ENCODE assay signal across 8 cellular contexts in the genomic region with DNA sequence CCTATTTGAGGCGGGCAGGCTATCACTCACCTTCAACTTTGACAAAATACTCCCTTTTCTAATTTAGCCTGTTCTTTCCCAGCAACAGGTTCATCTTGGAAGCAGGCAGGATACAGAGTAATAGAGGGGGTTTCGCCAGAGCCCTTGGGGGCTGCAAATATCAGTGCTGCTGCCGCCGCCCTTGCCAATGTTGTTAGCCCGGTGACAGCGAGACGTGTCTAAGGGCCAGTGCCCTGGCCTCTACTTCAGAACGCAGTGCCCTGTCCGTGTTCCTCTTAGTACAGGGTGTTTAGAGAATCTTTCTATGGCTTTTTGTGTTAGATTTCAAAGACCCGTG. TPM values are rescaled to one million over a fixed set of nuclear protein-coding genes. Genes with fewer than 3 reads are reported as not detected.
A peak's percentile ranks its signal among the peaks of the same experiment; 100 is the strongest.
DNase-seq lines count a peak whose midpoint lies in the region; FAIRE-seq and TF ChIP-seq lines count a peak whose summit lies in the region.

No MANE protein-coding gene starts in this region.

- H3K79me2 ChIP-seq in mesendoderm (ENCODE audit: control insufficient read depth, insufficient read depth, low read length), result peaks cover 54% of the 10 kb centered on the region

- H3K36me3 ChIP-seq in mesendoderm (ENCODE audit: control insufficient read depth, insufficient read depth, low read length), result no peaks in the 10 kb centered on the region

- H3K4me3 Mint-ChIP-seq in type B pancreatic cell, result peak overlapping the region; percentile 96

- DNase-seq in GM12891 (ENCODE audit: insufficient read length, low spot score), result no peak
- DNase-seq in RWPE1 (ENCODE audit: low spot score), result no peak
- no peak for DNase-seq in choroid plexus epithelial cell (ENCODE audit: low read depth)
- no peak for DNase-seq in mesendoderm
- no peak for DNase-seq in type B pancreatic cell (ENCODE audit: extremely low spot score, unreplicated experiment)
- DNase-seq in NCI-H187 treated with DMSO at 0.1 percent for 48 hours (lab: John Stamatoyannopoulos, UW), result no peak
- no peak for DNase-seq in GM13976 (ENCODE audit: low spot score)
- DNase-seq in NK-92 (lab: John Stamatoyannopoulos, UW; ENCODE audit: unreplicated experiment), result no peak

- peak overlapping the region; percentile 95 for H3K56ac ChIP-seq in mesendoderm (ENCODE audit: low read length)

- H3K4me1 ChIP-seq in mesendoderm (ENCODE audit: control insufficient read depth, low read depth, low read length), result peaks cover 2% of the 10 kb centered on the region

- H3K27ac ChIP-seq in RWPE1 (peak overlapping the region; percentile 93), mesendoderm (ENCODE audit: low read depth, low read length) (no peak overlapping the region)

- H3K27ac Mint-ChIP-seq in type B pancreatic cell, result peak overlapping the region; percentile 96

- no peak for TF ChIP-seq POLR2A in GM12891 (IDR thresholded peaks at IDR 0.05; ENCODE audit: low read depth, low read length)

- no peak overlapping the region for H4K8ac ChIP-seq in mesendoderm (ENCODE audit: low read depth, low read length)

- H2BK5ac ChIP-seq in mesendoderm (ENCODE audit: low read length), result no peak overlapping the region

- whole genome bisulfite sequencing in mesendoderm (ENCODE audit: extremely low coverage, insufficient coverage, low lambda C conversion rate), result no CpG with 5 or more reads among the region's 10 CpGs

- peak overlapping the region; percentile 88 for H3K4me3 ChIP-seq in choroid plexus epithelial cell (ENCODE audit: low read depth, low read length)
- peak overlapping the region; percentile 66 for H3K4me3 ChIP-seq in mesendoderm (ENCODE audit: low read length)

- H3K9ac ChIP-seq in mesendoderm (ENCODE audit: low read length), result peak overlapping the region; percentile 92

- CTCF ChIA-PET in RWPE1 (lab: Yijun Ruan, JAX), result interaction anchor here (1.7 kb wide), 1 partner anchor 12 kb away, joined by 6 read pairs; no protein-coding TSS in a partner anchor

- FAIRE-seq in GM12891 (lab: Jason Lieb, UNC), result no peak

- TF ChIP-seq CTCF in RWPE1 (conservative IDR thresholded peaks at IDR 0.05; ENCODE audit: low read depth), result no peak
- TF ChIP-seq CTCF in choroid plexus epithelial cell (conservative IDR thresholded peaks at IDR 0.05; ENCODE audit: low read depth, low read length), result no peak
- no peak for TF ChIP-seq CTCF in type B pancreatic cell (conservative IDR thresholded peaks at IDR 0.05)
- TF ChIP-seq CTCF in GM13976 (IDR thresholded peaks at IDR 0.05; ENCODE audit: borderline replicate concordance, control extremely low read depth, extremely low read depth, insufficient read depth, missing control alignments), result no peak

- peak overlapping the region; percentile 56 for H3K4me2 ChIP-seq in mesendoderm (ENCODE audit: low read length)

- peak overlapping the region; percentile 29 for H3K23ac ChIP-seq in mesendoderm (ENCODE audit: low read length)

- no peaks in the 10 kb centered on the region for H3K9me3 Mint-ChIP-seq in type B pancreatic cell

- no peaks in the 10 kb centered on the region for H3K27me3 ChIP-seq in mesendoderm (ENCODE audit: insufficient read depth, low read length, poor library complexity)

- H3K4ac ChIP-seq in mesendoderm (ENCODE audit: low read depth, low read length), result peak overlapping the region; percentile 96

- peaks cover 29% of the 10 kb centered on the region for H3K4me1 Mint-ChIP-seq in type B pancreatic cell (ENCODE audit: unreplicated experiment)

- peaks cover 15% of the 10 kb centered on the region for H3K36me3 Mint-ChIP-seq in type B pancreatic cell

- in situ Hi-C loops in GM13976 (cut with MboI; ENCODE audit: low sequenced_read_pairs, unreplicated experiment), result no loop called here

- H2AK5ac ChIP-seq in mesendoderm (ENCODE audit: low read length), result peak overlapping the region; percentile 32

- peak overlapping the region; percentile 70 for H3K18ac ChIP-seq in mesendoderm (ENCODE audit: low read length)

- no peak overlapping the region for H2BK120ac ChIP-seq in mesendoderm (ENCODE audit: low read depth, low read length)

- H3K79me1 ChIP-seq in mesendoderm (ENCODE audit: low read length), result no peaks in the 10 kb centered on the region

- no peak overlapping the region for H2BK15ac ChIP-seq in mesendoderm (replicated peaks; ENCODE audit: low read depth)

- H4K5ac ChIP-seq in mesendoderm (ENCODE audit: low read length), result no peak overlapping the region

- POLR2A ChIA-PET in RWPE1 (lab: Yijun Ruan, JAX; ENCODE audit: low non-redundant PET), result no interaction called here

- H3K27me3 Mint-ChIP-seq in type B pancreatic cell, result no peaks in the 10 kb centered on the region

TF ChIP-seq in GM12891, 5 proteins besides CTCF, POLR2A, EP300 and RAD21:
- TF ChIP-seq TAF1 (IDR thresholded peaks at IDR 0.05; ENCODE audit: low read depth, low read length) (peak; percentile 10; the same call in 1 of the 2 replicates), POU2F2 (IDR thresholded peaks at IDR 0.05; ENCODE audit: low read depth, low read length) (no peak)

RNA-seq across cellular contexts. Expression of gene FAM120AOS, which starts 0.7 kb away (rescaled TPM):
- 27.7 TPM for polyA plus RNA-seq in GM12891 (2012; ENCODE audit: low read depth, missing spikeins)
- 40.6 TPM for polyA plus RNA-seq in mesendoderm (2013, experiment 1 of 2)
- polyA plus RNA-seq in mesendoderm (2013, experiment 2 of 2), result 41.2 TPM
- 42.1 and 46.7 TPM in 2 replicates for total RNA-seq in type B pancreatic cell (ENCODE audit: low replicate concordance)

RNA-seq across cellular contexts. Expression of gene FAM120A, which starts 1.2 kb away (rescaled TPM):
- polyA plus RNA-seq in GM12891 (2012; ENCODE audit: low read depth, missing spikeins), result 38.0 TPM
- 44.1 TPM for polyA plus RNA-seq in mesendoderm (2013, experiment 1 of 2)
- polyA plus RNA-seq in mesendoderm (2013, experiment 2 of 2), result 43.3 TPM
- total RNA-seq in type B pancreatic cell (ENCODE audit: low replicate concordance), result 72.5 and 89.4 TPM in 2 replicates
